1 cellular context compared by ENCODE assay signal in genomic region chr5:66814146-66814991, GRCh38.
TF ChIP-seq lines count a peak whose summit lies in the region.

No MANE protein-coding gene starts in this region.

TF ChIP-seq in H1, 55 proteins besides CTCF, POLR2A, EP300 and RAD21 (continued from another document):
- peak; percentile 37 for TF ChIP-seq CHD7 (IDR thresholded peaks at IDR 0.05; ENCODE audit: insufficient replicate concordance, low read length)
